In the genomic region with DNA sequence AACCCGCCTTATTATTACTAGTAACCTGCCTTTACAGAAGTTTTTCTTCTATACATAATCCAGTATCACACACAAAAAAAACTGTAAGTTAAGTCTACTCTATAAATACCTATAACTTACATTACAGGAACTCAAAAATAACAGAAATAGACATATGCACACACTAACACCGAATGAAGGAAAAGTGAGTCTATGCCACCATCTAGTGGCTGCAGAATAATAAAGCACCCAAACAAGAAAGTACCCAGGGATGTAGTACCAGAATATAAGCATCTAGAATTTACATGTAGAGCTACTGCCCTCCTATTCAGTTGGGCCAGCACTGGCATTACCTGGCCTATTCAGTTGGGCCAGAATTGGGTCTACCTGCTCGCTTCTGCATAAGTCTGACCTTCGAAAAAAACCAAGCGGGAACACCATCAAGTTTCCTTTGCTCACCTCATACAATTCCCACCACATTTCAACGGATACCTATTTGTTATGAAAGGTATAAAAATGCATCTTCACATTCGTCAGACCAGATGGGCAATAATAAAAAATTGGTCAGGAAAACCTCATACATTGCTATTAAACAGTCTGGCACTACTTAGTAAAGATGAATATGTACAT, we compare ENCODE assay signal across 8 cellular contexts. TPM values are rescaled to one million over a fixed set of nuclear protein-coding genes. Genes with fewer than 3 reads are reported as not detected.
DNase-seq lines count a peak whose midpoint lies in the region; ATAC-seq and TF ChIP-seq lines count a peak whose summit lies in the region.

No MANE protein-coding gene starts in this region.

- peak; percentile 24 for ATAC-seq in GM19025 (IDR thresholded peaks at IDR 0.05; ENCODE audit: low read depth, unreplicated experiment)
- peak; percentile 36 for ATAC-seq in HG03097 (IDR thresholded peaks at IDR 0.05; ENCODE audit: low FRiP score, unreplicated experiment)

- H3K27ac Mint-ChIP-seq in progenitor cell of endocrine pancreas, result no peak overlapping the region

- peak; percentile 50 for DNase-seq in DMS153 treated with DMSO at 0.1 percent for 48 hours (lab: John Stamatoyannopoulos, UW; ENCODE audit: unreplicated experiment)
- DNase-seq in NCI-H2107 (lab: John Stamatoyannopoulos, UW), result peak; percentile 23
- DNase-seq in UCSD-AML1 (lab: John Stamatoyannopoulos, UW; ENCODE audit: unreplicated experiment), result peak; percentile 13
- peak; percentile 82 for DNase-seq in fibroblast of peridontal ligament (ENCODE audit: extremely low read depth)
- no peak for DNase-seq in progenitor cell of endocrine pancreas (ENCODE audit: low spot score, unreplicated experiment)
- DNase-seq in mesenteric fat pad (ENCODE audit: low spot score), result no peak

- H3K4me1 Mint-ChIP-seq in progenitor cell of endocrine pancreas (ENCODE audit: low read depth), result peaks cover 33% of the 10 kb centered on the region

- H3K9me3 Mint-ChIP-seq in progenitor cell of endocrine pancreas (ENCODE audit: low read depth), result no peaks in the 10 kb centered on the region

- no peaks in the 10 kb centered on the region for H3K36me3 Mint-ChIP-seq in progenitor cell of endocrine pancreas (ENCODE audit: insufficient read depth)

- H3K4me3 Mint-ChIP-seq in progenitor cell of endocrine pancreas (ENCODE audit: low read depth), result no peak overlapping the region

- no peaks in the 10 kb centered on the region for H3K27me3 Mint-ChIP-seq in progenitor cell of endocrine pancreas

- TF ChIP-seq CTCF in progenitor cell of endocrine pancreas (IDR thresholded peaks at IDR 0.05; ENCODE audit: unreplicated experiment), result peak; percentile 81

RNA-seq across cellular contexts. Expression of gene NIPSNAP3A, which starts 4.0 kb away (rescaled TPM):
- 25.1 and 26.4 TPM in 2 replicates for total RNA-seq in progenitor cell of endocrine pancreas
- 25.1 TPM for total RNA-seq in mesenteric fat pad

RNA-seq across cellular contexts. Expression of gene NIPSNAP3B, which starts 20.4 kb away (rescaled TPM):
- total RNA-seq in progenitor cell of endocrine pancreas (5.5 and 7.8 TPM in 2 replicates), mesenteric fat pad (9.3 TPM)

RNA-seq across cellular contexts. Expression of gene OR13D1, which starts 49.2 kb away (rescaled TPM):
- not detected in 2 replicates for total RNA-seq in progenitor cell of endocrine pancreas
- not detected for total RNA-seq in mesenteric fat pad

Comparison
In these comparisons a context has a peak if more than half of its experiments do, and no peak if none do; other contexts are left out.
1. DNase-seq: peak in DMS153 treated with DMSO at 0.1 percent for 48 hours (single experiment), NCI-H2107 (single experiment), UCSD-AML1 (single experiment) and fibroblast of peridontal ligament (single experiment); none in progenitor cell of endocrine pancreas (single experiment) and mesenteric fat pad (single experiment).